ENCODE assay signal across 19 cellular contexts in the genomic region with DNA sequence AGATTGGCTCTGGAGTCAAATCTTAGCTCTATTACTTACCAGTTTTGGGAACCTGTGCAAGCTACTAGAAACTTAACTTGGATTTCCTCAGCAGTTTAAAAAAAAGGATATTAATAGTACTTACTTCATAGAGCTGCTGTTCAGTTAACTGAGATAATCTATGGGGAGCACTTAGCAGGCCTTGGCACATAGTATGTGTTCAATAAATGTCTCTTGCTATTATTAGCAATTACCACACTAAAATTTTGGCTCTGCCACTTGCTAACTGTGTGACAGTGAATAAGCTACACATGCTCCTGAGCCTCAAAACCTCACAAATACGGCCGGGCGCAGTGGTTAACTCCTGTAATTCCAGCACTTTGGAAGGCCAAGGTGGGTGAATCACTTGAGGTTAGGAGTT. TPM values are rescaled to one million over a fixed set of nuclear protein-coding genes. Genes with fewer than 3 reads are reported as not detected.
DNase-seq lines count a peak whose midpoint lies in the region; ATAC-seq and TF ChIP-seq lines count a peak whose summit lies in the region.
"Had no signal": no experiment of that assay in that cellular context is flagged by ENCODE, and none has a peak within 500 bp of the region (broad histone marks: within the 10 kb centered on the region; RNA-seq: fewer than 3 reads in every experiment).

No MANE protein-coding gene starts in this region.

- DNase-seq in Right ventricle myocardium inferior (ENCODE audit: missing footprints) (no peak), left cardiac atrium (no peak), left ventricle myocardium superior (no peak), right cardiac atrium (no peak), psoas muscle (no peak), COLO829 (ENCODE audit: low spot score) (no peak), DMS79 treated with DMSO at 0.1 percent for 48 hours (lab: John Stamatoyannopoulos, UW) (no peak)
- DNase-seq: AML-193; CD4-positive, alpha-beta T cell; CD8-positive, alpha-beta T cell; COR-L47; DMS 273 treated with DMSO at 0.1 percent for 48 hours; DMS153; DMS79; GF-D8 had no signal

- ATAC-seq in Right ventricle myocardium inferior (peak; percentile 40), left cardiac atrium (no peak), left ventricle myocardium superior (peak; percentile 75), right cardiac atrium (no peak), psoas muscle (peak; percentile 22 to 47 (median 35))
- ATAC-seq: A549; CD8-positive, alpha-beta T cell had no signal

- no peak for TF ChIP-seq CTCF in psoas muscle (IDR thresholded peaks at IDR 0.05)

- H3K27ac ChIP-seq in right cardiac atrium (ENCODE audit: low read length) (no peak overlapping the region), psoas muscle (no peak overlapping the region)
- H3K27ac ChIP-seq: 22Rv1; A549; BLaER1 treated with 17β-estradiol and CSF1 and Interleukin-3, amounts not matched to agents 10 nM and 100 nM; C4-2B had no signal

- peaks cover 24 to 83% of the 10 kb centered on the region in 2 donors for H3K36me3 ChIP-seq in psoas muscle (ENCODE audit: insufficient read depth in 1 of 2, low read depth in 1 of 2)

- H3K4me1 ChIP-seq in right cardiac atrium (ENCODE audit: control insufficient read depth, insufficient read depth, low read length): no peaks in the 10 kb centered on the region
- H3K4me1 ChIP-seq in psoas muscle: peaks cover 8% of the 10 kb centered on the region
- H3K4me1 ChIP-seq: A549; BLaER1 treated with 17β-estradiol and CSF1 and Interleukin-3, amounts not matched to agents 10 nM and 100 nM had no signal

- H3K4me3 ChIP-seq in right cardiac atrium (ENCODE audit: low read length) (no peak overlapping the region), psoas muscle (no peak overlapping the region)
- H3K4me3 ChIP-seq: A549; BLaER1 treated with 17β-estradiol and CSF1 and Interleukin-3, amounts not matched to agents 10 nM and 100 nM had no signal

- intact Hi-C loops in Right ventricle myocardium inferior (cut with DNase I): no loop called here
- intact Hi-C loops in left cardiac atrium (cut with DNase I): no loop called here
- intact Hi-C loops in left ventricle myocardium superior (cut with micrococcal nuclease): no loop called here
- intact Hi-C loops in right cardiac atrium (cut with DNase I): no loop called here
- intact Hi-C loops in psoas muscle (cut with DNase I): no loop called here

- WGBS in right cardiac atrium: 90% methylated on average over 3 of the region's 3 CpGs
- WGBS in psoas muscle, 3 donors: 74 to 88% (median 81%) methylated on average over 3 of the region's 3 CpGs

- H3K9me3 ChIP-seq in right cardiac atrium (ENCODE audit: control insufficient read depth, low read length): no peaks in the 10 kb centered on the region
- no peaks in the 10 kb centered on the region for H3K9me3 ChIP-seq in psoas muscle
- H3K9me3 ChIP-seq: A549; BLaER1 treated with 17β-estradiol and CSF1 and Interleukin-3, amounts not matched to agents 10 nM and 100 nM had no signal

- H3K27me3 ChIP-seq in right cardiac atrium (ENCODE audit: control insufficient read depth, insufficient read depth): no peaks in the 10 kb centered on the region
- no peaks in the 10 kb centered on the region for H3K27me3 ChIP-seq in psoas muscle (ENCODE audit: insufficient read depth in 3 of 3, low read length in 2 of 3)
- H3K27me3 ChIP-seq: BLaER1 treated with 17β-estradiol and CSF1 and Interleukin-3, amounts not matched to agents 10 nM and 100 nM had no signal

RNA-seq across cellular contexts. Expression of a gene that starts 55.9 kb away (rescaled TPM):
- total RNA-seq in Right ventricle myocardium inferior (75.4 TPM), left cardiac atrium (10 to 100 TPM; 48.0 to 49.0 TPM), left ventricle myocardium superior (83.6 TPM), right cardiac atrium (10 to 100 TPM; 45.2 to 63.6 (median 48.3) TPM), psoas muscle (10 to 100 TPM; 60.3 to 95.1 (median 73.3) TPM)
- polyA plus RNA-seq in right cardiac atrium (28.0 TPM), psoas muscle (10 to 100 TPM; 26.0 to 45.4 (median 40.9) TPM)

Comparison
In these comparisons a context has a peak if more than half of its experiments do, and no peak if none do; other contexts are left out.
1. ATAC-seq: peak in Right ventricle myocardium inferior (single experiment), left ventricle myocardium superior (single experiment) and psoas muscle (4 of 4); none in left cardiac atrium (0 of 2) and right cardiac atrium (0 of 2).